6 cellular contexts compared by ENCODE assay signal in the genomic region with DNA sequence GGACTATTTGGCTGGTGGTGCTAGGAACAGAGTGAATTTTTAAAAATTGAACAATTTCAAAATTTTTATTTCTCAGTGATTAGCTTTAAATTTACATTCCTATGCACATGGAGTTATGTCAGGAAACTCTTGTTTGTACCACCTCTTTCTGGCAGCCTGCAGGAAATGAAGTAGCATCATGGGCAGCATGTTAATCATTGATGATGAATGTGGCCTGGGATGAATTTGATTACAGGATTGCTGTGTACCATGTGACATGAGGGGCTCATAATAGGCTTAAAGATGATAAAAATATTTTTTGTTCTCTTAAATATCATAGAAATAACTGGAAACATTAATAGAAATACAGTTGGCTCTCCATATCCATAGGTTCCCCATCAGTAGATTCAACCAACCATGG. TPM values are rescaled to one million over a fixed set of nuclear protein-coding genes. Genes with fewer than 3 reads are reported as not detected.
DNase-seq lines count a peak whose midpoint lies in the region; ATAC-seq, FAIRE-seq and TF ChIP-seq lines count a peak whose summit lies in the region.
"Not testable (repeated sequence)": the region's sequence is repeated elsewhere in the genome, so short reads cannot be mapped to it uniquely, and the experiment has no call there.

No MANE protein-coding gene starts in this region.

- FAIRE-seq in astrocyte (lab: Jason Lieb, UNC) (peak; percentile 26), kidney (lab: Jason Lieb, UNC) (peak; percentile 44)

- H3K27ac ChIP-seq in astrocyte (ENCODE audit: low read depth, low read length); gastroesophageal sphincter; kidney (ENCODE audit: low read depth in 2 of 2, low read length in 2 of 2): not testable (repeated sequence)

- not testable (repeated sequence) for H3K36me3 ChIP-seq in astrocyte (ENCODE audit: insufficient read depth, low read length); gastroesophageal sphincter; kidney (ENCODE audit: control insufficient read depth in 1 of 2, insufficient read depth in 2 of 2, low read length in 2 of 2)

- not testable (repeated sequence) for H3K9me3 ChIP-seq in astrocyte (ENCODE audit: insufficient read depth, low read depth, low read length); gastroesophageal sphincter; kidney (ENCODE audit: control insufficient read depth in 1 of 2, low read length in 2 of 2)

- H2AFZ ChIP-seq in astrocyte (ENCODE audit: low read depth, low read length): not testable (repeated sequence)

- not testable (repeated sequence) for H3K4me3 Mint-ChIP-seq in astrocyte (ENCODE audit: unreplicated experiment); stimulated activated effector memory CD8-positive, alpha-beta T cell treated with anti-CD3 and anti-CD28 coated beads, Interleukin-12 subunit alpha, Interleukin-12 subunit beta, amount 100 ng/mL, for 72 hours

- H3K9me3 Mint-ChIP-seq in astrocyte (ENCODE audit: unreplicated experiment); stimulated activated effector memory CD8-positive, alpha-beta T cell treated with anti-CD3 and anti-CD28 coated beads, Interleukin-12 subunit alpha, Interleukin-12 subunit beta, amount 100 ng/mL, for 72 hours: not testable (repeated sequence)

- TF ChIP-seq POLR2A in gastroesophageal sphincter (IDR thresholded peaks at IDR 0.05): not testable (repeated sequence)

- H4K20me1 ChIP-seq in astrocyte (ENCODE audit: insufficient read depth, low read length): not testable (repeated sequence)

- not testable (repeated sequence) for H3K36me3 Mint-ChIP-seq in astrocyte (ENCODE audit: low read depth, unreplicated experiment); stimulated activated effector memory CD8-positive, alpha-beta T cell treated with anti-CD3 and anti-CD28 coated beads, Interleukin-12 subunit alpha, Interleukin-12 subunit beta, amount 100 ng/mL, for 72 hours

- not testable (repeated sequence) for H3K9ac ChIP-seq in astrocyte (ENCODE audit: low read length); kidney (ENCODE audit: low read length in 2 of 2)

- H3K4me1 Mint-ChIP-seq in astrocyte (ENCODE audit: low read depth, unreplicated experiment); stimulated activated effector memory CD8-positive, alpha-beta T cell treated with anti-CD3 and anti-CD28 coated beads, Interleukin-12 subunit alpha, Interleukin-12 subunit beta, amount 100 ng/mL, for 72 hours: not testable (repeated sequence)

- intact Hi-C loops in kidney (cut with DNase I): not testable (repeated sequence)

- DNase-seq in Caki2 (ENCODE audit: low read depth) (peak; percentile 3), left kidney (ENCODE audit: low read depth, low spot score) (peak; percentile 9)
- not testable (repeated sequence) for DNase-seq in astrocyte (ENCODE audit: low read depth); kidney; stimulated activated effector memory CD8-positive, alpha-beta T cell treated with anti-CD3 and anti-CD28 coated beads, Interleukin-12 subunit alpha, Interleukin-12 subunit beta, amount 100 ng/mL, for 72 hours (ENCODE audit: low spot score in 2 of 2)

- H3K4me3 ChIP-seq in astrocyte (ENCODE audit: insufficient read depth, low read depth, low read length); gastroesophageal sphincter; kidney (ENCODE audit: low read length in 2 of 2): not testable (repeated sequence)

- H3K4me2 ChIP-seq in astrocyte (ENCODE audit: low read length): not testable (repeated sequence)

- H3K79me2 ChIP-seq in astrocyte (ENCODE audit: insufficient read depth, low read length): not testable (repeated sequence)

- H3K27me3 ChIP-seq in astrocyte (ENCODE audit: insufficient read depth, low read length); gastroesophageal sphincter: not testable (repeated sequence)

- ATAC-seq in gastroesophageal sphincter: peak; percentile 48
- ATAC-seq in stimulated activated effector memory CD8-positive, alpha-beta T cell treated with anti-CD3 and anti-CD28 coated beads, Interleukin-12 subunit alpha, Interleukin-12 subunit beta, amount 100 ng/mL, for 72 hours: peak; percentile 28

- not testable (repeated sequence) for H3K4me1 ChIP-seq in astrocyte (ENCODE audit: insufficient read depth, low read length); gastroesophageal sphincter; kidney (ENCODE audit: control insufficient read depth in 1 of 2, insufficient read depth in 1 of 2, low read depth in 1 of 2, low read length in 2 of 2)

- H3K27me3 Mint-ChIP-seq in astrocyte (ENCODE audit: low read depth, unreplicated experiment): not testable (repeated sequence)

- in situ Hi-C loops in Caki2 (cut with HindIII; ENCODE audit: low pct_unique_long_range_greater_than_20kb, low sequenced_read_pairs): not testable (repeated sequence)

- TF ChIP-seq CTCF in astrocyte (IDR thresholded peaks at IDR 0.05; ENCODE audit: insufficient read depth, low read depth, low read length); gastroesophageal sphincter (IDR thresholded peaks at IDR 0.05); kidney (IDR thresholded peaks at IDR 0.05; ENCODE audit: borderline replicate concordance, extremely low read depth, insufficient read depth): not testable (repeated sequence)

- TF ChIP-seq EP300 in gastroesophageal sphincter (IDR thresholded peaks at IDR 0.05): not testable (repeated sequence)

- not testable (repeated sequence) for H3K27ac Mint-ChIP-seq in astrocyte (ENCODE audit: unreplicated experiment); stimulated activated effector memory CD8-positive, alpha-beta T cell treated with anti-CD3 and anti-CD28 coated beads, Interleukin-12 subunit alpha, Interleukin-12 subunit beta, amount 100 ng/mL, for 72 hours

RNA-seq across cellular contexts. Expression of gene RXYLT1, which starts 32.6 kb away (rescaled TPM):
- 38.1 and 50.7 TPM in 2 replicates for total RNA-seq in Caki2 (2014; rRNA removed; shearing (Covaris generic); ENCODE audit: low replicate concordance)
- 12.5 and 15.5 TPM in 2 replicates for total RNA-seq in astrocyte
- total RNA-seq in gastroesophageal sphincter: 10 to 100 TPM; 15.4 to 36.3 (median 20.4) TPM
- total RNA-seq in kidney: 17.5 TPM
- 15.9 TPM for polyA plus RNA-seq in kidney (ENCODE audit: insufficient read depth, low read depth, low replicate concordance)
